ENCODE assay signal across 29 cellular contexts in the genomic region with DNA sequence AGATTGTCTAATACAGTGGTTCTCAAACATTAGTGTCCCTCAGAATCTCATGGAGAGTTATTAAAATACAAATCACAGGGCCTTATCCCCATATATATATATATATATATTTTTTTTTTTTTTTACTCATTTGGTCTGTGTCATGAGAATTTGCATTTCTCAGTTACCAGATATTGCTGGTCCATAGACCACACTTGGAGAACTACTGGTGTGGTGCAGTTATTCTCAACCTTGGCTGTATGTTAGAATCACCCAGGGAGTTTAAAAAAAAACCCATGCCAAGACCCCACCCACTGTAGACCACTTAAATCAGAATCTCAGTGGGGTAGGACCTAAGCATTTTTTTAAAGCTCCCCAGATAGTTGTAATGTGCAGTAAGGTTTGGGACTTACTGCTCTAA.
A peak's percentile ranks its signal among the peaks of the same experiment; 100 is the strongest.
DNase-seq lines count a peak whose midpoint lies in the region; ATAC-seq and TF ChIP-seq lines count a peak whose summit lies in the region.
"Had no signal": no experiment of that assay in that cellular context is flagged by ENCODE, and none has a peak within 500 bp of the region (broad histone marks: within the 10 kb centered on the region; RNA-seq: fewer than 3 reads in every experiment).

No MANE protein-coding gene starts in this region.

- no peaks in the 10 kb centered on the region for H3K36me3 Mint-ChIP-seq in nephron progenitor cell (ENCODE audit: low read depth)
- H3K36me3 Mint-ChIP-seq: IgD-negative memory B cell; naive thymus-derived CD8-positive, alpha-beta T cell had no signal

- peaks cover 69% of the 10 kb centered on the region for H3K4me1 Mint-ChIP-seq in nephron progenitor cell
- H3K4me1 Mint-ChIP-seq: activated CD4-positive, alpha-beta T cell treated with anti-CD3 and anti-CD28 coated beads, Interleukin-2, amount 10 ng/mL, durations not matched to agents 24 days and 14 days; activated naive CD8-positive, alpha-beta T cell treated with anti-CD3 and anti-CD28 coated beads, Interleukin-2, amount 50 U/mL, for 24 hours; IgD-negative memory B cell; naive thymus-derived CD8-positive, alpha-beta T cell had no signal

- no peak for DNase-seq in nephron progenitor cell
- no peak for DNase-seq in SHP77 (lab: John Stamatoyannopoulos, UW)
- no peak for DNase-seq in DMS53 (lab: John Stamatoyannopoulos, UW)
- DNase-seq: ACHN; activated CD4-positive, alpha-beta T cell treated with anti-CD3 and anti-CD28 coated beads, Interleukin-2, amount 10 ng/mL, durations not matched to agents 24 days and 14 days; activated naive CD8-positive, alpha-beta T cell treated with anti-CD3 and anti-CD28 coated beads, Interleukin-2, amount 50 U/mL, for 24 hours; activated T-cell treated with anti-CD3 and anti-CD28 coated beads, Interleukin-2, amount 50 U/mL, for 24 hours; caudate nucleus; cortex of kidney; effector memory CD8-positive, alpha-beta T cell; erythroblast; heart left ventricle; kidney; midbrain; naive thymus-derived CD8-positive, alpha-beta T cell; NCI-H1048; NCI-H187; NCI-H526; PC-9; stomach; T-helper 9 cell; thyroid gland had no signal

- no peaks in the 10 kb centered on the region for H3K9me3 Mint-ChIP-seq in nephron progenitor cell
- H3K9me3 Mint-ChIP-seq: activated CD4-positive, alpha-beta T cell treated with anti-CD3 and anti-CD28 coated beads, Interleukin-2, amount 10 ng/mL, durations not matched to agents 24 days and 14 days; activated naive CD8-positive, alpha-beta T cell treated with anti-CD3 and anti-CD28 coated beads, Interleukin-2, amount 50 U/mL, for 24 hours; activated T-cell treated with anti-CD3 and anti-CD28 coated beads, Interleukin-2, amount 50 U/mL, for 24 hours; effector memory CD8-positive, alpha-beta T cell; GM23338; IgD-negative memory B cell; naive thymus-derived CD8-positive, alpha-beta T cell had no signal

- no peaks in the 10 kb centered on the region for H3K27me3 Mint-ChIP-seq in nephron progenitor cell (ENCODE audit: low read depth, poor library complexity)
- H3K27me3 Mint-ChIP-seq: activated CD4-positive, alpha-beta T cell treated with anti-CD3 and anti-CD28 coated beads, Interleukin-2, amount 10 ng/mL, durations not matched to agents 24 days and 14 days; activated naive CD8-positive, alpha-beta T cell treated with anti-CD3 and anti-CD28 coated beads, Interleukin-2, amount 50 U/mL, for 24 hours; activated T-cell treated with anti-CD3 and anti-CD28 coated beads, Interleukin-2, amount 50 U/mL, for 24 hours; effector memory CD8-positive, alpha-beta T cell; IgD-negative memory B cell; naive thymus-derived CD8-positive, alpha-beta T cell had no signal

- no peak for TF ChIP-seq CTCF in nephron progenitor cell (IDR thresholded peaks at IDR 0.05)

- peak overlapping the region; percentile 68 for H3K27ac Mint-ChIP-seq in nephron progenitor cell
- H3K27ac Mint-ChIP-seq: activated CD4-positive, alpha-beta T cell treated with anti-CD3 and anti-CD28 coated beads, Interleukin-2, amount 10 ng/mL, durations not matched to agents 24 days and 14 days; activated naive CD8-positive, alpha-beta T cell treated with anti-CD3 and anti-CD28 coated beads, Interleukin-2, amount 50 U/mL, for 24 hours; activated T-cell treated with anti-CD3 and anti-CD28 coated beads, Interleukin-2, amount 50 U/mL, for 24 hours; GM23338; IgD-negative memory B cell; naive thymus-derived CD8-positive, alpha-beta T cell had no signal

- H3K4me3 Mint-ChIP-seq in nephron progenitor cell, result no peak overlapping the region
- H3K4me3 Mint-ChIP-seq: activated CD4-positive, alpha-beta T cell treated with anti-CD3 and anti-CD28 coated beads, Interleukin-2, amount 10 ng/mL, durations not matched to agents 24 days and 14 days; activated naive CD8-positive, alpha-beta T cell treated with anti-CD3 and anti-CD28 coated beads, Interleukin-2, amount 50 U/mL, for 24 hours; activated T-cell treated with anti-CD3 and anti-CD28 coated beads, Interleukin-2, amount 50 U/mL, for 24 hours; effector memory CD8-positive, alpha-beta T cell; GM23338; IgD-negative memory B cell; naive thymus-derived CD8-positive, alpha-beta T cell had no signal

- ATAC-seq in GM18858 (IDR thresholded peaks at IDR 0.05; ENCODE audit: unreplicated experiment) (peak; percentile 70), GM21576 (IDR thresholded peaks at IDR 0.05; ENCODE audit: unreplicated experiment) (peak; percentile 65), HG03108 (IDR thresholded peaks at IDR 0.05; ENCODE audit: unreplicated experiment) (peak; percentile 49), esophagus mucosa (no peak)
- ATAC-seq: activated naive CD8-positive, alpha-beta T cell treated with anti-CD3 and anti-CD28 coated beads, Interleukin-2, amount 50 U/mL, for 24 hours; effector memory CD8-positive, alpha-beta T cell; GM23338; heart left ventricle; naive thymus-derived CD8-positive, alpha-beta T cell; Right ventricle myocardium inferior had no signal
